ENCODE assay signal across 1 cellular context in the genomic region with DNA sequence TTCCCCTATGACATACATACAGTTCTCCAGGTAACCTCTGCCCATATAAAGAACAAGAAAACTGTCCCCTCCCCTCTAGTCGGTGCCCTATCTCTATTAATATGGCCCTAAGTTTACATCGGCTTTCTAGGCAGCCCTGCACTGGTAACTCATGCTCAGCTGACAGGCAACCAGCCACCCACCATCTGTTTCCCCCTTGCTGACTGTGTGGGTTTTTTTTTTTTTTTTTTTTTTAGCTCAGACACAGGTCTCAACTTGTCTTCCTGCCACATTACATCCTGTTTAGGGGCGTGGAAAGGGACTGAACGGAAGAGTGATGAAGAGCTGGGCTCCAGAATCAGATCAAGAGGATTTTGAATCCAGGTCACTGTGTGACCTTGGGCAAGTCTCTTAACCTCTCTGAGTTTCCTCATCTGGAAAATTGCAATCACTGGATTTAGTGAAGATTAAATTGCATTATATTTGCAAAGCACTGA.
TF ChIP-seq lines count a peak whose summit lies in the region.

No MANE protein-coding gene starts in this region.

TF ChIP-seq in HEK293, 187 proteins besides CTCF, POLR2A, EP300 and RAD21 (continued from another document):
- TF ChIP-seq, protein P1, sequence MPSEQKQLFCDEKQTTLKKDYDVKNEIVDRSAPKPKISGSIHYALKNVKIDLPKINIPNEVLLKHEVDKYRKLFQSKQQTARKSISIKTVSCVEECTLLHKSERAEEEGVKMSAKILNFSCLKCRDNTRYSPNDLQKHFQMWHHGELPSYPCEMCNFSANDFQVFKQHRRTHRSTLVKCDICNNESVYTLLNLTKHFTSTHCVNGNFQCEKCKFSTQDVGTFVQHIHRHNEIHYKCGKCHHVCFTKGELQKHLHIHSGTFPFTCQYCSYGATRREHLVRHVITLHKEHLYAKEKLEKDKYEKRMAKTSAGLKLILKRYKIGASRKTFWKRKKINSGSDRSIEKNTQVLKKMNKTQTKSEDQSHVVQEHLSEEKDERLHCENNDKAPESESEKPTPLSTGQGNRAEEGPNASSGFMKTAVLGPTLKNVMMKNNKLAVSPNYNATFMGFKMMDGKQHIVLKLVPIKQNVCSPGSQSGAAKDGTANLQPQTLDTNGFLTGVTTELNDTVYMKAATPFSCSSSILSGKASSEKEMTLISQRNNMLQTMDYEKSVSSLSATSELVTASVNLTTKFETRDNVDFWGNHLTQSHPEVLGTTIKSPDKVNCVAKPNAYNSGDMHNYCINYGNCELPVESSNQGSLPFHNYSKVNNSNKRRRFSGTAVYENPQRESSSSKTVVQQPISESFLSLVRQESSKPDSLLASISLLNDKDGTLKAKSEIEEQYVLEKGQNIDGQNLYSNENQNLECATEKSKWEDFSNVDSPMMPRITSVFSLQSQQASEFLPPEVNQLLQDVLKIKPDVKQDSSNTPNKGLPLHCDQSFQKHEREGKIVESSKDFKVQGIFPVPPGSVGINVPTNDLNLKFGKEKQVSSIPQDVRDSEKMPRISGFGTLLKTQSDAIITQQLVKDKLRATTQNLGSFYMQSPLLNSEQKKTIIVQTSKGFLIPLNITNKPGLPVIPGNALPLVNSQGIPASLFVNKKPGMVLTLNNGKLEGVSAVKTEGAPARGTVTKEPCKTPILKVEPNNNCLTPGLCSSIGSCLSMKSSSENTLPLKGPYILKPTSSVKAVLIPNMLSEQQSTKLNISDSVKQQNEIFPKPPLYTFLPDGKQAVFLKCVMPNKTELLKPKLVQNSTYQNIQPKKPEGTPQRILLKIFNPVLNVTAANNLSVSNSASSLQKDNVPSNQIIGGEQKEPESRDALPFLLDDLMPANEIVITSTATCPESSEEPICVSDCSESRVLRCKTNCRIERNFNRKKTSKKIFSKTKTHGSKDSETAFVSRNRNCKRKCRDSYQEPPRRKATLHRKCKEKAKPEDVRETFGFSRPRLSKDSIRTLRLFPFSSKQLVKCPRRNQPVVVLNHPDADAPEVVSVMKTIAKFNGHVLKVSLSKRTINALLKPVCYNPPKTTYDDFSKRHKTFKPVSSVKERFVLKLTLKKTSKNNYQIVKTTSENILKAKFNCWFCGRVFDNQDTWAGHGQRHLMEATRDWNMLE (tag by site-specific recombination; conservative IDR thresholded peaks at IDR 0.05; ENCODE audit: low read depth): no peak
- TF ChIP-seq EGR2 (tag by site-specific recombination; IDR thresholded peaks at IDR 0.05; ENCODE audit: low read depth): peak; percentile 64; the same call in 1 of the 2 replicates
- TF ChIP-seq GLI2 (tag by site-specific recombination; IDR thresholded peaks at IDR 0.05; ENCODE audit: borderline replicate concordance, low read depth): no peak
- no peak for TF ChIP-seq ZNF529 (tag by site-specific recombination; IDR thresholded peaks at IDR 0.05; ENCODE audit: insufficient replicate concordance)
- peak; percentile 65 for TF ChIP-seq ZNF768 (tag by site-specific recombination; IDR thresholded peaks at IDR 0.05)
- TF ChIP-seq, protein P2, sequence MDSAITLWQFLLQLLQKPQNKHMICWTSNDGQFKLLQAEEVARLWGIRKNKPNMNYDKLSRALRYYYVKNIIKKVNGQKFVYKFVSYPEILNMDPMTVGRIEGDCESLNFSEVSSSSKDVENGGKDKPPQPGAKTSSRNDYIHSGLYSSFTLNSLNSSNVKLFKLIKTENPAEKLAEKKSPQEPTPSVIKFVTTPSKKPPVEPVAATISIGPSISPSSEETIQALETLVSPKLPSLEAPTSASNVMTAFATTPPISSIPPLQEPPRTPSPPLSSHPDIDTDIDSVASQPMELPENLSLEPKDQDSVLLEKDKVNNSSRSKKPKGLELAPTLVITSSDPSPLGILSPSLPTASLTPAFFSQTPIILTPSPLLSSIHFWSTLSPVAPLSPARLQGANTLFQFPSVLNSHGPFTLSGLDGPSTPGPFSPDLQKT (IDR thresholded peaks at IDR 0.05; ENCODE audit: borderline replicate concordance, low read depth, low read length): no peak
- TF ChIP-seq ZNF426 (tag by site-specific recombination; IDR thresholded peaks at IDR 0.05): no peak
- no peak for TF ChIP-seq ZNF596 (tag by site-specific recombination; IDR thresholded peaks at IDR 0.05)
- TF ChIP-seq ZBTB8A (tag by site-specific recombination; IDR thresholded peaks at IDR 0.05): 0 out of 2 replicates have a peak, but pooled peaks have one; percentile 13
- no peak for TF ChIP-seq ZNF133 (tag by site-specific recombination; IDR thresholded peaks at IDR 0.05)
- no peak for TF ChIP-seq ZNF670 (tag by site-specific recombination; IDR thresholded peaks at IDR 0.05; ENCODE audit: low read depth)
- TF ChIP-seq, protein P3, sequence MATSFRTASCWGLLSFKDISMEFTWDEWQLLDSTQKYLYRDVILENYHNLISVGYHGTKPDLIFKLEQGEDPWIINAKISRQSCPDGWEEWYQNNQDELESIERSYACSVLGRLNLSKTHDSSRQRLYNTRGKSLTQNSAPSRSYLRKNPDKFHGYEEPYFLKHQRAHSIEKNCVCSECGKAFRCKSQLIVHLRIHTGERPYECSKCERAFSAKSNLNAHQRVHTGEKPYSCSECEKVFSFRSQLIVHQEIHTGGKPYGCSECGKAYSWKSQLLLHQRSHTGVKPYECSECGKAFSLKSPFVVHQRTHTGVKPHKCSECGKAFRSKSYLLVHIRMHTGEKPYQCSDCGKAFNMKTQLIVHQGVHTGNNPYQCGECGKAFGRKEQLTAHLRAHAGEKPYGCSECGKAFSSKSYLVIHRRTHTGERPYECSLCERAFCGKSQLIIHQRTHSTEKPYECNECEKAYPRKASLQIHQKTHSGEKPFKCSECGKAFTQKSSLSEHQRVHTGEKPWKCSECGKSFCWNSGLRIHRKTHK (tag by site-specific recombination; IDR thresholded peaks at IDR 0.05): no peak
- no peak for TF ChIP-seq ZNF2 (tag by site-specific recombination; IDR thresholded peaks at IDR 0.05)
- TF ChIP-seq ZNF335 (tag by site-specific recombination; conservative IDR thresholded peaks at IDR 0.05): no peak
- TF ChIP-seq ZNF530 (tag by site-specific recombination; IDR thresholded peaks at IDR 0.05; ENCODE audit: low read depth): no peak
- no peak for TF ChIP-seq ZBTB21 (tag by site-specific recombination; IDR thresholded peaks at IDR 0.05)
- TF ChIP-seq ZNF792 (tag by site-specific recombination; IDR thresholded peaks at IDR 0.05): no peak
- TF ChIP-seq, protein P4, sequence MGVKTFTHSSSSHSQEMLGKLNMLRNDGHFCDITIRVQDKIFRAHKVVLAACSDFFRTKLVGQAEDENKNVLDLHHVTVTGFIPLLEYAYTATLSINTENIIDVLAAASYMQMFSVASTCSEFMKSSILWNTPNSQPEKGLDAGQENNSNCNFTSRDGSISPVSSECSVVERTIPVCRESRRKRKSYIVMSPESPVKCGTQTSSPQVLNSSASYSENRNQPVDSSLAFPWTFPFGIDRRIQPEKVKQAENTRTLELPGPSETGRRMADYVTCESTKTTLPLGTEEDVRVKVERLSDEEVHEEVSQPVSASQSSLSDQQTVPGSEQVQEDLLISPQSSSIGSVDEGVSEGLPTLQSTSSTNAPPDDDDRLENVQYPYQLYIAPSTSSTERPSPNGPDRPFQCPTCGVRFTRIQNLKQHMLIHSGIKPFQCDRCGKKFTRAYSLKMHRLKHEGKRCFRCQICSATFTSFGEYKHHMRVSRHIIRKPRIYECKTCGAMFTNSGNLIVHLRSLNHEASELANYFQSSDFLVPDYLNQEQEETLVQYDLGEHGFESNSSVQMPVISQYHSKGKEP (tag by site-specific recombination; IDR thresholded peaks at IDR 0.05): no peak
TF ChIP-seq in HEK293: peak in this region for 4.
